In genomic region chr14:92037989-92038388, GRCh38 we compare ENCODE assay signal across 9 cellular contexts. TPM values are rescaled to one million over a fixed set of nuclear protein-coding genes. Genes with fewer than 3 reads are reported as not detected.
A peak's percentile ranks its signal among the peaks of the same experiment; 100 is the strongest.
DNase-seq lines count a peak whose midpoint lies in the region; ATAC-seq, FAIRE-seq and TF ChIP-seq lines count a peak whose summit lies in the region.
"Had no signal": no experiment of that assay in that cellular context is flagged by ENCODE, and none has a peak within 500 bp of the region (broad histone marks: within the 10 kb centered on the region; RNA-seq: fewer than 3 reads in every experiment).

No MANE protein-coding gene starts in this region.

- peaks cover 10% of the 10 kb centered on the region for H3K4me1 ChIP-seq in keratinocyte (ENCODE audit: control insufficient read depth, extremely low read depth, insufficient read depth, low read length)
- H3K4me1 ChIP-seq in tibial artery = peaks cover 0 to 53% (median 32%) of the 10 kb centered on the region in 4 donors

- H3K9me3 ChIP-seq in keratinocyte (ENCODE audit: control insufficient read depth, low read depth, low read length) (no peaks in the 10 kb centered on the region), tibial artery (no peaks in the 10 kb centered on the region)

- peaks cover 16% of the 10 kb centered on the region for H3K36me3 Mint-ChIP-seq in activated naive CD4-positive, alpha-beta T cell treated with anti-CD3 and anti-CD28 coated beads, Interleukin-2, amount 10 ng/mL, durations not matched to agents 7 days and 5 days
- H3K36me3 Mint-ChIP-seq in activated naive CD8-positive, alpha-beta T cell treated with anti-CD3 and anti-CD28 coated beads, Interleukin-2, amount 10 ng/mL, durations not matched to agents 7 days and 5 days = peaks cover 12% of the 10 kb centered on the region

- H3K9ac ChIP-seq in keratinocyte (ENCODE audit: control insufficient read depth, extremely low read depth, insufficient read depth, low read length) = peak overlapping the region; percentile 100

- no peak for ATAC-seq in activated naive CD8-positive, alpha-beta T cell treated with anti-CD3 and anti-CD28 coated beads, Interleukin-2, amount 10 ng/mL, durations not matched to agents 7 days and 5 days (ENCODE audit: low read depth)
- ATAC-seq in GM19023 (IDR thresholded peaks at IDR 0.05; ENCODE audit: unreplicated experiment) (no peak), GM18511 (IDR thresholded peaks at IDR 0.05; ENCODE audit: unreplicated experiment) (no peak)

- intact Hi-C loops in tibial artery (cut with DNase I; ENCODE audit: low total_unique reads) = no loop called here

- FAIRE-seq in keratinocyte (lab: Jason Lieb, UNC) = no peak

- H3K9me1 ChIP-seq in keratinocyte (ENCODE audit: control insufficient read depth, extremely low read depth, insufficient read depth, low read length) = peaks cover 2% of the 10 kb centered on the region

- TF ChIP-seq CTCF in keratinocyte (optimal IDR thresholded peaks at IDR 0.05 in 1 of 3, IDR thresholded peaks at IDR 0.05 in 1 of 3, conservative IDR thresholded peaks at IDR 0.05 in 1 of 3; ENCODE audit: extremely low read depth in 1 of 3, insufficient read depth in 2 of 3, low read length in 3 of 3) (no peak), tibial artery (IDR thresholded peaks at IDR 0.05) (no peak)

- H3K27ac ChIP-seq in keratinocyte (ENCODE audit: control insufficient read depth, insufficient read depth, low read length) = no peak overlapping the region
- H3K27ac ChIP-seq in tibial artery = no peak overlapping the region

- peaks cover 60% of the 10 kb centered on the region for H3K79me2 ChIP-seq in keratinocyte (ENCODE audit: control insufficient read depth, insufficient read depth, low read length)

- dilution Hi-C loops in keratinocyte (cut with MboI; ENCODE audit: extremely low pct_ligation_motif_present, low sequenced_read_pairs) = no loop called here

- H3K9me3 Mint-ChIP-seq in activated naive CD4-positive, alpha-beta T cell treated with anti-CD3 and anti-CD28 coated beads, Interleukin-2, amount 10 ng/mL, durations not matched to agents 7 days and 5 days = no peaks in the 10 kb centered on the region
- H3K9me3 Mint-ChIP-seq in activated naive CD8-positive, alpha-beta T cell treated with anti-CD3 and anti-CD28 coated beads, Interleukin-2, amount 10 ng/mL, durations not matched to agents 7 days and 5 days = no peaks in the 10 kb centered on the region

- H3K4me1 Mint-ChIP-seq in activated naive CD4-positive, alpha-beta T cell treated with anti-CD3 and anti-CD28 coated beads, Interleukin-2, amount 10 ng/mL, durations not matched to agents 7 days and 5 days = peaks cover 45% of the 10 kb centered on the region
- H3K4me1 Mint-ChIP-seq in activated naive CD8-positive, alpha-beta T cell treated with anti-CD3 and anti-CD28 coated beads, Interleukin-2, amount 10 ng/mL, durations not matched to agents 7 days and 5 days = peaks cover 33% of the 10 kb centered on the region

- H3K27me3 ChIP-seq in keratinocyte (ENCODE audit: control insufficient read depth, extremely low read depth, insufficient read depth, low read length) = no peaks in the 10 kb centered on the region
- no peaks in the 10 kb centered on the region for H3K27me3 ChIP-seq in tibial artery

- peak overlapping the region; percentile 96 for H3K4me2 ChIP-seq in keratinocyte (ENCODE audit: control insufficient read depth, extremely low read depth, insufficient read depth, low read depth, low read length)

- no peak overlapping the region for H2AFZ ChIP-seq in keratinocyte (ENCODE audit: control insufficient read depth, low read length)

- H3K4me3 Mint-ChIP-seq in activated naive CD4-positive, alpha-beta T cell treated with anti-CD3 and anti-CD28 coated beads, Interleukin-2, amount 10 ng/mL, durations not matched to agents 7 days and 5 days = peak overlapping the region; percentile 91
- H3K4me3 Mint-ChIP-seq in activated naive CD8-positive, alpha-beta T cell treated with anti-CD3 and anti-CD28 coated beads, Interleukin-2, amount 10 ng/mL, durations not matched to agents 7 days and 5 days = peak overlapping the region; percentile 95

- H3K27ac Mint-ChIP-seq in activated naive CD4-positive, alpha-beta T cell treated with anti-CD3 and anti-CD28 coated beads, Interleukin-2, amount 10 ng/mL, durations not matched to agents 7 days and 5 days = peak overlapping the region; percentile 66
- peak overlapping the region; percentile 35 for H3K27ac Mint-ChIP-seq in activated naive CD8-positive, alpha-beta T cell treated with anti-CD3 and anti-CD28 coated beads, Interleukin-2, amount 10 ng/mL, durations not matched to agents 7 days and 5 days

- H3K27me3 Mint-ChIP-seq in activated naive CD4-positive, alpha-beta T cell treated with anti-CD3 and anti-CD28 coated beads, Interleukin-2, amount 10 ng/mL, durations not matched to agents 7 days and 5 days = no peaks in the 10 kb centered on the region
- no peaks in the 10 kb centered on the region for H3K27me3 Mint-ChIP-seq in activated naive CD8-positive, alpha-beta T cell treated with anti-CD3 and anti-CD28 coated beads, Interleukin-2, amount 10 ng/mL, durations not matched to agents 7 days and 5 days

- CTCF ChIA-PET in activated naive CD4-positive, alpha-beta T cell treated with anti-CD3 and anti-CD28 coated beads, Interleukin-2, amount 10 ng/mL, durations not matched to agents 7 days and 5 days (lab: Charles Lee) = interaction anchor here (0.8 kb wide), 1 partner anchor 42 kb away, joined by 3 read pairs; no protein-coding TSS in a partner anchor

- H4K20me1 ChIP-seq in keratinocyte (ENCODE audit: control insufficient read depth, extremely low read depth, insufficient read depth, low read length) = peaks cover 6% of the 10 kb centered on the region

- POLR2A ChIA-PET in activated naive CD8-positive, alpha-beta T cell treated with anti-CD3 and anti-CD28 coated beads, Interleukin-2, amount 10 ng/mL, durations not matched to agents 7 days and 5 days (lab: Charles Lee) = no interaction called here

- H3K36me3 ChIP-seq in keratinocyte (ENCODE audit: control insufficient read depth in 2 of 2, extremely low read depth in 1 of 2, insufficient read depth in 2 of 2, low read length in 2 of 2) = peaks cover 0 to 2% of the 10 kb centered on the region in 2 experiments
- peaks cover 0 to 4% (median 0%) of the 10 kb centered on the region in 3 donors for H3K36me3 ChIP-seq in tibial artery

- H3K4me3 ChIP-seq in keratinocyte (ENCODE audit: control insufficient read depth in 2 of 3, extremely low read depth in 1 of 3, insufficient read depth in 2 of 3, low read depth in 1 of 3, low read length in 3 of 3) (peak overlapping the region; percentile 74 to 89 (median 85)), tibial artery (peak overlapping the region; percentile 80 to 93)

- DNase-seq in activated naive CD4-positive, alpha-beta T cell treated with anti-CD3 and anti-CD28 coated beads, Interleukin-2, amount 10 ng/mL, durations not matched to agents 7 days and 5 days = no peak
- no peak for DNase-seq in activated naive CD4-positive, alpha-beta T cell (lab: John Stamatoyannopoulos, UW)
- DNase-seq in activated naive CD8-positive, alpha-beta T cell treated with anti-CD3 and anti-CD28 coated beads, Interleukin-2, amount 10 ng/mL, durations not matched to agents 7 days and 5 days = no peak
- DNase-seq in keratinocyte (ENCODE audit: low read depth, low spot score) = no peak
- no peak for DNase-seq in tibial artery
- DNase-seq in NAMALWA (ENCODE audit: low spot score) = no peak
- DNase-seq: DMS53 had no signal

RNA-seq across cellular contexts. Expression of gene TRIP11, which starts 1.9 kb away (rescaled TPM):
- total RNA-seq in activated naive CD8-positive, alpha-beta T cell treated with anti-CD3 and anti-CD28 coated beads, Interleukin-2, amount 10 ng/mL, durations not matched to agents 7 days and 5 days = 10 to 100 TPM; 47.9 to 49.7 TPM
- polyA plus RNA-seq in keratinocyte = 15.9 to 25.3 TPM (median 20.7 TPM) in 3 replicates
- 57.6 TPM for polyA plus RNA-seq in keratinocyte (2011; ENCODE audit: low read depth)
- 5.7 and 16.6 TPM in 2 replicates for polyA plus RNA-seq in keratinocyte (2011; cell fraction: cytosol; rRNA removed)
- 21.8 and 24.7 TPM in 2 replicates for polyA plus RNA-seq in keratinocyte (2011; cell fraction: nucleus; rRNA removed)
- 15.1 and 20.6 TPM in 2 replicates for polyA plus RNA-seq in keratinocyte (2012; ENCODE audit: low replicate concordance)
- polyA minus RNA-seq in keratinocyte = 48.1 to 68.1 TPM (median 67.7 TPM) in 3 replicates
- 20.0 TPM for polyA minus RNA-seq in keratinocyte (2011; cell fraction: cytosol; rRNA and poly(A)+ RNA removed)
- 32.7 and 73.4 TPM in 2 replicates for polyA minus RNA-seq in keratinocyte (2011; cell fraction: nucleus; rRNA and poly(A)+ RNA removed)
